Comparison of ENCODE assay signal across 8 cellular contexts in the genomic region with DNA sequence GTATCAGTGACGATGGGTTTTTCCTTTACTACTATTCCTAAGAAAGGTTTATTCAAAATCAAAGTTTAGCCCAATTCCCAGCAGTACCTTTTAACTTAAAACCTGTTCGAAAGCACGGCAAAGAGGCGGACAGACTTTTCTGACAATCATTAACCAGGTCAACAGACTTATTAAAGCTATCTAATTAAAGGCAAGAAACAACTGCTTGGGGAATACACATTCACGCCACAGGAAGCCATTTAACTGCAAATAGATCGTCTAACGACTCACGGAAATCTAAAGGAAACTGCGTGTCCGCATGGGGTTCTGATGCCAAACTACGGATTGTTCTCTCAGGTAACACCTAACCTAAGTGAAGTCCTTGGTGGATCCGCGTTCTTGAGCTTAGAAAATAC. TPM values are rescaled to one million over a fixed set of nuclear protein-coding genes. Genes with fewer than 3 reads are reported as not detected.
DNase-seq lines count a peak whose midpoint lies in the region; ATAC-seq, FAIRE-seq and TF ChIP-seq lines count a peak whose summit lies in the region.

No MANE protein-coding gene starts in this region.

- no peaks in the 10 kb centered on the region for H3K27me3 Mint-ChIP-seq in effector memory CD8-positive, alpha-beta T cell
- H3K27me3 Mint-ChIP-seq in nephron (ENCODE audit: low read depth), result no peaks in the 10 kb centered on the region

- H3K4me3 ChIP-seq in H7 (ENCODE audit: insufficient read depth, low read depth, low read length) (peak overlapping the region; percentile 92), NT2/D1 (ENCODE audit: insufficient read length, low read depth) (peak overlapping the region; percentile 54)

- no peak for DNase-seq in H7
- DNase-seq in NT2/D1 (ENCODE audit: low read depth, low spot score), result peak; percentile 36
- no peak for DNase-seq in effector memory CD8-positive, alpha-beta T cell
- DNase-seq in COLO829 (ENCODE audit: low spot score), result no peak
- no peak for DNase-seq in frontal cortex (ENCODE audit: low spot score in 2 of 2)
- DNase-seq in stimulated activated CD4-positive, alpha-beta T cell treated with anti-CD3 and anti-CD28 coated beads, Interleukin-4, amount 100 ng/mL, for 24 hours, result no peak

- H3K4me3 Mint-ChIP-seq in effector memory CD8-positive, alpha-beta T cell, result peak overlapping the region; percentile 93 to 99
- peak overlapping the region; percentile 87 to 92 (median 91) for H3K4me3 Mint-ChIP-seq in nephron

- H3K9ac ChIP-seq in NT2/D1 (ENCODE audit: insufficient read length, low read depth), result peak overlapping the region; percentile 89

- H3K27ac Mint-ChIP-seq in effector memory CD8-positive, alpha-beta T cell, result peak overlapping the region; percentile 84 to 96
- H3K27ac Mint-ChIP-seq in nephron, result peak overlapping the region; percentile 96 to 98 (median 98)

- FAIRE-seq in frontal cortex (lab: Jason Lieb, UNC), result no peak

- H3K36me3 Mint-ChIP-seq in effector memory CD8-positive, alpha-beta T cell (ENCODE audit: insufficient read depth), result peaks cover 16% of the 10 kb centered on the region
- H3K36me3 Mint-ChIP-seq in nephron (ENCODE audit: low read depth), result no peaks in the 10 kb centered on the region

- H3K4me1 ChIP-seq in NT2/D1 (ENCODE audit: insufficient read depth, insufficient read length), result no peaks in the 10 kb centered on the region

- H3K36me3 ChIP-seq in H7 (replicated peaks; ENCODE audit: control insufficient read depth, insufficient read depth, low read length) (no peaks in the 10 kb centered on the region), NT2/D1 (ENCODE audit: insufficient read depth, insufficient read length, low read length) (peaks cover under 1% of the 10 kb centered on the region)

- no peaks in the 10 kb centered on the region for H3K9me3 Mint-ChIP-seq in effector memory CD8-positive, alpha-beta T cell
- H3K9me3 Mint-ChIP-seq in nephron, result no peaks in the 10 kb centered on the region

- H3K9me3 ChIP-seq in NT2/D1 (ENCODE audit: insufficient read depth, low read length), result no peaks in the 10 kb centered on the region

- peaks cover 21 to 22% of the 10 kb centered on the region in 2 donors for H3K4me1 Mint-ChIP-seq in effector memory CD8-positive, alpha-beta T cell (ENCODE audit: low read depth in 2 of 2)
- H3K4me1 Mint-ChIP-seq in nephron, result peaks cover 6% of the 10 kb centered on the region

- peak; percentile 0 for ATAC-seq in GM18508 (IDR thresholded peaks at IDR 0.05; ENCODE audit: insufficient read depth, unreplicated experiment)
- peak; percentile 31 for ATAC-seq in effector memory CD8-positive, alpha-beta T cell (replicated peaks)

- no peak for TF ChIP-seq CTCF in nephron (IDR thresholded peaks at IDR 0.05; ENCODE audit: unreplicated experiment in 3 of 3)

- H3K27me3 ChIP-seq in H7 (ENCODE audit: control insufficient read depth, insufficient read depth, low read length) (no peaks in the 10 kb centered on the region), NT2/D1 (ENCODE audit: insufficient read depth, insufficient read length) (no peaks in the 10 kb centered on the region)

RNA-seq across cellular contexts. Expression of gene USP53, which starts 0.7 kb away (rescaled TPM):
- total RNA-seq in H7 (2014; rRNA removed; shearing (Covaris generic)), result 16.5 and 26.5 TPM in 2 replicates
- total RNA-seq in frontal cortex, result 12.2 TPM
